Comparison of ENCODE assay signal across 1 cellular context in genomic region chr3:12963184-12963868, GRCh38.
TF ChIP-seq lines count a peak whose summit lies in the region.

No MANE protein-coding gene starts in this region.

TF ChIP-seq in K562, 482 proteins besides CTCF, POLR2A, EP300 and RAD21 (continued from another document):
- TF ChIP-seq CHD7 (IDR thresholded peaks at IDR 0.05; ENCODE audit: low read depth, low read length) = no peak
- TF ChIP-seq RBM25 (IDR thresholded peaks at IDR 0.05; ENCODE audit: low read depth, low read length, severe bottlenecking) = peak; percentile 49
- peak; percentile 59 for TF ChIP-seq ZFP36 (IDR thresholded peaks at IDR 0.05; ENCODE audit: low read depth, low read length, partially characterized antibody)
- no peak for TF ChIP-seq ZBTB8A (IDR thresholded peaks at IDR 0.05; ENCODE audit: partially characterized antibody)
- TF ChIP-seq ZNF318 (IDR thresholded peaks at IDR 0.05; ENCODE audit: borderline replicate concordance in 1 of 2, low read depth in 1 of 2) = no peak
- peak; percentile 81 for TF ChIP-seq BCOR (IDR thresholded peaks at IDR 0.05)
- TF ChIP-seq CBFA2T3 (IDR thresholded peaks at IDR 0.05) = no peak
- no peak for TF ChIP-seq ZNF644 (tag; IDR thresholded peaks at IDR 0.05; ENCODE audit: low read depth)
- TF ChIP-seq KDM1A (IDR thresholded peaks at IDR 0.05) = peak; percentile 32 to 55; a peak in 2 of 4 replicates
- 0 out of 2 replicates have a peak, but pooled peaks have one; percentile 37 for TF ChIP-seq HDAC2 (IDR thresholded peaks at IDR 0.05)
